ENCODE assay signal across 1 cellular context in the genomic region with DNA sequence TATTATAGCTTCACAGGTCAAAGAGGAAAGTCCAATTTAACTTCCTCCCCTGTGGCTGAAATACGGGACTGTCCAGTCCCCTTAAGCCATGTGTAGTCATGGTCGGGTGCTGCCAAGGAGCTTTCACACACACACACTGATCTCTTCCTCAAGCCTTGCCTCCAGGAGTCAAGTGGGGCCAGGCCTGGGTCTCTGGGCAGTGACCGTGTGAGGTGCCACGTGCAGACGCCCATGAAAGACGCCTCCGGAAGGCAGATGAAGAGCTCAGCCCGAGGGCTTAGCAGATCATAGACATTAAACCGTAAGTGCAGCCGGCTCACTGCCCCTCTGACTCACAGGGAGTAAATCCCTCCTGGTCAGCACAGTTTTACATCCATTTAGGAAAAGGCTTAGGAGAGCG.
TF ChIP-seq lines count a peak whose summit lies in the region.

No MANE protein-coding gene starts in this region.

TF ChIP-seq in GM23338, 12 proteins besides CTCF, POLR2A, EP300 and RAD21 (continued from another document):
- TF ChIP-seq, protein P1, sequence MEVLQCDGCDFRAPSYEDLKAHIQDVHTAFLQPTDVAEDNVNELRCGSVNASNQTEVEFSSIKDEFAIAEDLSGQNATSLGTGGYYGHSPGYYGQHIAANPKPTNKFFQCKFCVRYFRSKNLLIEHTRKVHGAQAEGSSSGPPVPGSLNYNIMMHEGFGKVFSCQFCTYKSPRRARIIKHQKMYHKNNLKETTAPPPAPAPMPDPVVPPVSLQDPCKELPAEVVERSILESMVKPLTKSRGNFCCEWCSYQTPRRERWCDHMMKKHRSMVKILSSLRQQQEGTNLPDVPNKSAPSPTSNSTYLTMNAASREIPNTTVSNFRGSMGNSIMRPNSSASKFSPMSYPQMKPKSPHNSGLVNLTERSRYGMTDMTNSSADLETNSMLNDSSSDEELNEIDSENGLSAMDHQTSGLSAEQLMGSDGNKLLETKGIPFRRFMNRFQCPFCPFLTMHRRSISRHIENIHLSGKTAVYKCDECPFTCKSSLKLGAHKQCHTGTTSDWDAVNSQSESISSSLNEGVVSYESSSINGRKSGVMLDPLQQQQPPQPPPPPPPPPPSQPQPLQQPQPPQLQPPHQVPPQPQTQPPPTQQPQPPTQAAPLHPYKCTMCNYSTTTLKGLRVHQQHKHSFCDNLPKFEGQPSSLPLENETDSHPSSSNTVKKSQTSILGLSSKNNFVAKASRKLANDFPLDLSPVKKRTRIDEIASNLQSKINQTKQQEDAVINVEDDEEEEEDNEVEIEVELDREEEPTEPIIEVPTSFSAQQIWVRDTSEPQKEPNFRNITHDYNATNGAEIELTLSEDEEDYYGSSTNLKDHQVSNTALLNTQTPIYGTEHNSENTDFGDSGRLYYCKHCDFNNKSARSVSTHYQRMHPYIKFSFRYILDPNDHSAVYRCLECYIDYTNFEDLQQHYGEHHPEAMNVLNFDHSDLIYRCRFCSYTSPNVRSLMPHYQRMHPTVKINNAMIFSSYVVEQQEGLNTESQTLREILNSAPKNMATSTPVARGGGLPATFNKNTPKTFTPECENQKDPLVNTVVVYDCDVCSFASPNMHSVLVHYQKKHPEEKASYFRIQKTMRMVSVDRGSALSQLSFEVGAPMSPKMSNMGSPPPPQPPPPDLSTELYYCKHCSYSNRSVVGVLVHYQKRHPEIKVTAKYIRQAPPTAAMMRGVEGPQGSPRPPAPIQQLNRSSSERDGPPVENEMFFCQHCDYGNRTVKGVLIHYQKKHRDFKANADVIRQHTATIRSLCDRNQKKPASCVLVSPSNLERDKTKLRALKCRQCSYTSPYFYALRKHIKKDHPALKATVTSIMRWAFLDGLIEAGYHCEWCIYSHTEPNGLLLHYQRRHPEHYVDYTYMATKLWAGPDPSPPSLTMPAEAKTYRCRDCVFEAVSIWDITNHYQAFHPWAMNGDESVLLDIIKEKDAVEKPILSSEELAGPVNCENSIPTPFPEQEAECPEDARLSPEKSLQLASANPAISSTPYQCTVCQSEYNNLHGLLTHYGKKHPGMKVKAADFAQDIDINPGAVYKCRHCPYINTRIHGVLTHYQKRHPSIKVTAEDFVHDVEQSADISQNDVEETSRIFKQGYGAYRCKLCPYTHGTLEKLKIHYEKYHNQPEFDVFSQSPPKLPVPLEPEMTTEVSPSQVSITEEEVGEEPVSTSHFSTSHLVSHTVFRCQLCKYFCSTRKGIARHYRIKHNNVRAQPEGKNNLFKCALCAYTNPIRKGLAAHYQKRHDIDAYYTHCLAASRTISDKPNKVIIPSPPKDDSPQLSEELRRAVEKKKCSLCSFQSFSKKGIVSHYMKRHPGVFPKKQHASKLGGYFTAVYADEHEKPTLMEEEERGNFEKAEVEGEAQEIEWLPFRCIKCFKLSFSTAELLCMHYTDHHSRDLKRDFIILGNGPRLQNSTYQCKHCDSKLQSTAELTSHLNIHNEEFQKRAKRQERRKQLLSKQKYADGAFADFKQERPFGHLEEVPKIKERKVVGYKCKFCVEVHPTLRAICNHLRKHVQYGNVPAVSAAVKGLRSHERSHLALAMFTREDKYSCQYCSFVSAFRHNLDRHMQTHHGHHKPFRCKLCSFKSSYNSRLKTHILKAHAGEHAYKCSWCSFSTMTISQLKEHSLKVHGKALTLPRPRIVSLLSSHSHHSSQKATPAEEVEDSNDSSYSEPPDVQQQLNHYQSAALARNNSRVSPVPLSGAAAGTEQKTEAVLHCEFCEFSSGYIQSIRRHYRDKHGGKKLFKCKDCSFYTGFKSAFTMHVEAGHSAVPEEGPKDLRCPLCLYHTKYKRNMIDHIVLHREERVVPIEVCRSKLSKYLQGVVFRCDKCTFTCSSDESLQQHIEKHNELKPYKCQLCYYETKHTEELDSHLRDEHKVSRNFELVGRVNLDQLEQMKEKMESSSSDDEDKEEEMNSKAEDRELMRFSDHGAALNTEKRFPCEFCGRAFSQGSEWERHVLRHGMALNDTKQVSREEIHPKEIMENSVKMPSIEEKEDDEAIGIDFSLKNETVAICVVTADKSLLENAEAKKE (CRISPR knock-in tag; IDR thresholded peaks at IDR 0.05), result no peak
- TF ChIP-seq ZNF331 (CRISPR knock-in tag; IDR thresholded peaks at IDR 0.05; ENCODE audit: low read depth) (no peak), POLR2AphosphoS5 (IDR thresholded peaks at IDR 0.05; ENCODE audit: low read depth) (no peak), CREB1 (CRISPR knock-in tag; IDR thresholded peaks at IDR 0.05; ENCODE audit: low read depth) (no peak), NANOG (IDR thresholded peaks at IDR 0.05; ENCODE audit: borderline replicate concordance) (no peak), EZH2phosphoT487 (IDR thresholded peaks at IDR 0.05; ENCODE audit: unreplicated experiment) (no peak), JUNB (IDR thresholded peaks at IDR 0.05; ENCODE audit: unreplicated experiment) (no peak), ZNF114 (CRISPR knock-in tag; IDR thresholded peaks at IDR 0.05) (no peak)
- TF ChIP-seq, protein P2, sequence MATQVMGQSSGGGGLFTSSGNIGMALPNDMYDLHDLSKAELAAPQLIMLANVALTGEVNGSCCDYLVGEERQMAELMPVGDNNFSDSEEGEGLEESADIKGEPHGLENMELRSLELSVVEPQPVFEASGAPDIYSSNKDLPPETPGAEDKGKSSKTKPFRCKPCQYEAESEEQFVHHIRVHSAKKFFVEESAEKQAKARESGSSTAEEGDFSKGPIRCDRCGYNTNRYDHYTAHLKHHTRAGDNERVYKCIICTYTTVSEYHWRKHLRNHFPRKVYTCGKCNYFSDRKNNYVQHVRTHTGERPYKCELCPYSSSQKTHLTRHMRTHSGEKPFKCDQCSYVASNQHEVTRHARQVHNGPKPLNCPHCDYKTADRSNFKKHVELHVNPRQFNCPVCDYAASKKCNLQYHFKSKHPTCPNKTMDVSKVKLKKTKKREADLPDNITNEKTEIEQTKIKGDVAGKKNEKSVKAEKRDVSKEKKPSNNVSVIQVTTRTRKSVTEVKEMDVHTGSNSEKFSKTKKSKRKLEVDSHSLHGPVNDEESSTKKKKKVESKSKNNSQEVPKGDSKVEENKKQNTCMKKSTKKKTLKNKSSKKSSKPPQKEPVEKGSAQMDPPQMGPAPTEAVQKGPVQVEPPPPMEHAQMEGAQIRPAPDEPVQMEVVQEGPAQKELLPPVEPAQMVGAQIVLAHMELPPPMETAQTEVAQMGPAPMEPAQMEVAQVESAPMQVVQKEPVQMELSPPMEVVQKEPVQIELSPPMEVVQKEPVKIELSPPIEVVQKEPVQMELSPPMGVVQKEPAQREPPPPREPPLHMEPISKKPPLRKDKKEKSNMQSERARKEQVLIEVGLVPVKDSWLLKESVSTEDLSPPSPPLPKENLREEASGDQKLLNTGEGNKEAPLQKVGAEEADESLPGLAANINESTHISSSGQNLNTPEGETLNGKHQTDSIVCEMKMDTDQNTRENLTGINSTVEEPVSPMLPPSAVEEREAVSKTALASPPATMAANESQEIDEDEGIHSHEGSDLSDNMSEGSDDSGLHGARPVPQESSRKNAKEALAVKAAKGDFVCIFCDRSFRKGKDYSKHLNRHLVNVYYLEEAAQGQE (IDR thresholded peaks at IDR 0.05; ENCODE audit: unreplicated experiment), result no peak
